ENCODE assay signal across 11 cellular contexts in the genomic region with DNA sequence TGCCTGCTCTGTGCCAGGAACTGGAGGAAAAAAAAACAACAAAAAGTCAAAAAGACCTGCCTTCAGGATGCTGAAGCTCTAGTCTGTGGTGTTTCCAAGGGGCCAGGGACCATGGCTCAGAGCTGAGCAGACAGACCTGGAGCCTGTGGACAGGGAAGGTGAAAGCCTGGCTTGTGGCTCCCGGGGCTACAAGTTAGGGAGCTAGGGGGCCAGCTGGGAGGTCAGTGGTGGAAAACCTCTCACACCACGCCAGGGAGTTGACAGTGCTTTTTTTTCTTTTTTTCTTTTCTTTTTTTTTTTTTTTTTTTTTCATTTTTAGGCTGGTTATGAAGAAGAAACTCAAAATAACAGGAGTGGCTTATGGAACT. TPM values are rescaled to one million over a fixed set of nuclear protein-coding genes. Genes with fewer than 3 reads are reported as not detected.
DNase-seq lines count a peak whose midpoint lies in the region; ATAC-seq and TF ChIP-seq lines count a peak whose summit lies in the region.
"Had no signal": no experiment of that assay in that cellular context is flagged by ENCODE, and none has a peak within 500 bp of the region (broad histone marks: within the 10 kb centered on the region; RNA-seq: fewer than 3 reads in every experiment).

No MANE protein-coding gene starts in this region.

- H3K27me3 ChIP-seq in adipocyte (replicated peaks; ENCODE audit: control insufficient read depth, insufficient read depth, low read length) (no peaks in the 10 kb centered on the region), muscle layer of duodenum (ENCODE audit: low read depth, low read length) (no peaks in the 10 kb centered on the region), stomach (no peaks in the 10 kb centered on the region), HAP-1 (ENCODE audit: low read depth) (no peaks in the 10 kb centered on the region)

- POLR2A ChIA-PET in activated CD4-positive, alpha-beta T cell treated with anti-CD3 and anti-CD28 coated beads, Interleukin-2, amount 10 ng/mL, durations not matched to agents 7 days and 5 days (lab: Charles Lee), result interaction anchor here (0.7 kb wide), 1 partner anchor 19 kb away, joined by 4 read pairs; no protein-coding TSS in a partner anchor

- peaks cover 7% of the 10 kb centered on the region for H3K36me3 Mint-ChIP-seq in activated CD4-positive, alpha-beta T cell treated with anti-CD3 and anti-CD28 coated beads, Interleukin-2, amount 10 ng/mL, durations not matched to agents 7 days and 5 days (ENCODE audit: low read depth)
- H3K36me3 Mint-ChIP-seq: activated naive CD4-positive, alpha-beta T cell treated with anti-CD3 and anti-CD28 coated beads, Interleukin-2, amount 50 U/mL, for 24 hours had no signal

- no peak for ATAC-seq in HG02870 (IDR thresholded peaks at IDR 0.05; ENCODE audit: unreplicated experiment)
- ATAC-seq: left colon had no signal

- DNase-seq in activated CD4-positive, alpha-beta T cell treated with anti-CD3 and anti-CD28 coated beads, Interleukin-2, amount 10 ng/mL, durations not matched to agents 7 days and 5 days, result no peak
- no peak for DNase-seq in activated CD4-positive, alpha-beta T cell treated with anti-CD3 and anti-CD28 coated beads for 48 hours
- DNase-seq in adipocyte (ENCODE audit: low read depth) (peak; percentile 16), stomach (peak; percentile 23), DMS53 (lab: John Stamatoyannopoulos, UW) (no peak), HAP-1 (ENCODE audit: low spot score in 2 of 2) (no peak)
- DNase-seq: Karpas-422 had no signal

- TF ChIP-seq EP300 in stomach (IDR thresholded peaks at IDR 0.05), result no peak

- H3K9me3 Mint-ChIP-seq in activated CD4-positive, alpha-beta T cell treated with anti-CD3 and anti-CD28 coated beads, Interleukin-2, amount 10 ng/mL, durations not matched to agents 7 days and 5 days, result no peaks in the 10 kb centered on the region
- H3K9me3 Mint-ChIP-seq: activated naive CD4-positive, alpha-beta T cell treated with anti-CD3 and anti-CD28 coated beads, Interleukin-2, amount 50 U/mL, for 24 hours had no signal

- H3K4me3 ChIP-seq in adipocyte (ENCODE audit: low read length) (no peak overlapping the region), muscle layer of duodenum (ENCODE audit: low read depth in 1 of 2, low read length in 2 of 2) (no peak overlapping the region), stomach (no peak overlapping the region), HAP-1 (no peak overlapping the region)

- H3K27ac ChIP-seq in muscle layer of duodenum (ENCODE audit: low read length) (peak overlapping the region; percentile 35), stomach (peak overlapping the region in 4 of 5 donors; percentile 88 to 95 (median 90))

- in situ Hi-C loops in HAP-1 (cut with MboI; ENCODE audit: low sequenced_read_pairs), result loop anchor here (25.0 kb wide), 1 partner anchor 454 kb away; the partner anchor contains the start of gene ANKRD60

- H3K9ac ChIP-seq in adipocyte (ENCODE audit: low read length), result peak overlapping the region; percentile 84

- WGBS in stomach, 5 donors, result 67 to 87% (median 83%) methylated on average over 2 of the region's 2 CpGs

- H3K9me3 ChIP-seq in adipocyte (ENCODE audit: control insufficient read depth, low read length) (no peaks in the 10 kb centered on the region), muscle layer of duodenum (ENCODE audit: control insufficient read depth in 1 of 2, low read length in 2 of 2) (no peaks in the 10 kb centered on the region), stomach (no peaks in the 10 kb centered on the region), HAP-1 (no peaks in the 10 kb centered on the region)

- intact Hi-C loops in stomach (cut with DNase I; ENCODE audit: low total_unique reads), result no loop called here

- H3K4me3 Mint-ChIP-seq in activated CD4-positive, alpha-beta T cell treated with anti-CD3 and anti-CD28 coated beads, Interleukin-2, amount 10 ng/mL, durations not matched to agents 7 days and 5 days, result no peak overlapping the region

- H3K4me1 Mint-ChIP-seq in activated CD4-positive, alpha-beta T cell treated with anti-CD3 and anti-CD28 coated beads, Interleukin-2, amount 10 ng/mL, durations not matched to agents 7 days and 5 days, result peaks cover 13% of the 10 kb centered on the region

- TF ChIP-seq POLR2A in stomach (IDR thresholded peaks at IDR 0.05), result no peak

- no peak for TF ChIP-seq CTCF in stomach (IDR thresholded peaks at IDR 0.05)

- H3K4me1 ChIP-seq in adipocyte (ENCODE audit: control insufficient read depth, insufficient read depth, low read length) (peaks cover 38% of the 10 kb centered on the region), muscle layer of duodenum (ENCODE audit: control insufficient read depth in 1 of 2, insufficient read depth in 2 of 2, low read length in 2 of 2) (peaks cover 10 to 30% of the 10 kb centered on the region in 2 donors), stomach (peaks cover 18 to 51% (median 33%) of the 10 kb centered on the region in 4 donors), HAP-1 (peaks cover 22% of the 10 kb centered on the region)

- peaks cover 14% of the 10 kb centered on the region for H3K36me3 ChIP-seq in adipocyte (ENCODE audit: control insufficient read depth, insufficient read depth, low read length, severe bottlenecking)
- H3K36me3 ChIP-seq in muscle layer of duodenum (ENCODE audit: control insufficient read depth in 1 of 2, insufficient read depth in 2 of 2, low read length in 2 of 2), result peaks cover 9 to 14% of the 10 kb centered on the region in 2 donors
- peaks cover 0 to 20% (median 14%) of the 10 kb centered on the region in 4 donors for H3K36me3 ChIP-seq in stomach
- peaks cover 3% of the 10 kb centered on the region for H3K36me3 ChIP-seq in HAP-1 (replicated peaks)

- H3K27me3 Mint-ChIP-seq in activated CD4-positive, alpha-beta T cell treated with anti-CD3 and anti-CD28 coated beads, Interleukin-2, amount 10 ng/mL, durations not matched to agents 7 days and 5 days, result no peaks in the 10 kb centered on the region
- H3K27me3 Mint-ChIP-seq: activated naive CD4-positive, alpha-beta T cell treated with anti-CD3 and anti-CD28 coated beads, Interleukin-2, amount 50 U/mL, for 24 hours had no signal

- H3K27ac Mint-ChIP-seq in activated CD4-positive, alpha-beta T cell treated with anti-CD3 and anti-CD28 coated beads, Interleukin-2, amount 10 ng/mL, durations not matched to agents 7 days and 5 days, result peak overlapping the region; percentile 65

- CTCF ChIA-PET in activated CD4-positive, alpha-beta T cell treated with anti-CD3 and anti-CD28 coated beads, Interleukin-2, amount 10 ng/mL, durations not matched to agents 7 days and 5 days (lab: Charles Lee), result interaction anchor here (0.6 to 2.2 kb wide), 2 partner anchors 40 to 1082 kb away, joined by 3 to 7 read pairs; partner anchors contain the start of gene STX16

RNA-seq across cellular contexts. Expression of gene NPEPL1, which starts 1.2 kb away (rescaled TPM):
- 10 to 100 TPM; 28.7 to 30.7 TPM for total RNA-seq in activated CD4-positive, alpha-beta T cell treated with anti-CD3 and anti-CD28 coated beads, Interleukin-2, amount 10 ng/mL, durations not matched to agents 7 days and 5 days
- 100 to 1,000 TPM in 2 of 5 donors, 10 to 100 TPM in 3; 29.7 to 134 (median 60.7) TPM for total RNA-seq in stomach
- polyA plus RNA-seq in stomach, result 10 to 100 TPM; 15.3 to 36.2 (median 27.8) TPM

RNA-seq across cellular contexts. Expression of gene STX16, which starts 40.3 kb away (rescaled TPM):
- total RNA-seq in activated CD4-positive, alpha-beta T cell treated with anti-CD3 and anti-CD28 coated beads, Interleukin-2, amount 10 ng/mL, durations not matched to agents 7 days and 5 days, result 100 to 1,000 TPM; 163 to 173 TPM
- total RNA-seq in stomach, result 100 to 1,000 TPM in 2 of 5 donors, 10 to 100 TPM in 3; 30.4 to 179 (median 79.0) TPM
- polyA plus RNA-seq in stomach, result 10 to 100 TPM; 12.8 to 38.0 (median 14.8) TPM

Comparison
In these comparisons a context has a peak if more than half of its experiments do, and no peak if none do; other contexts are left out.
1. DNase-seq: peak in adipocyte (single experiment) and stomach (single experiment); none in activated CD4-positive, alpha-beta T cell treated with anti-CD3 and anti-CD28 coated beads, Interleukin-2, amount 10 ng/mL, durations not matched to agents 7 days and 5 days (single experiment), activated CD4-positive, alpha-beta T cell treated with anti-CD3 and anti-CD28 coated beads for 48 hours (single experiment), DMS53 (single experiment) and HAP-1 (0 of 2).